12 cellular contexts compared by ENCODE assay signal in genomic region chr9:106868565-106868964, GRCh38. TPM values are rescaled to one million over a fixed set of nuclear protein-coding genes. Genes with fewer than 3 reads are reported as not detected.
DNase-seq lines count a peak whose midpoint lies in the region; ATAC-seq, FAIRE-seq and TF ChIP-seq lines count a peak whose summit lies in the region.
"Had no signal": no experiment of that assay in that cellular context is flagged by ENCODE, and none has a peak within 500 bp of the region (broad histone marks: within the 10 kb centered on the region; RNA-seq: fewer than 3 reads in every experiment).

No MANE protein-coding gene starts in this region.

- H3F3A ChIP-seq in GM23338 (replicated peaks; ENCODE audit: low read depth) = no peaks in the 10 kb centered on the region

- TF ChIP-seq CTCF in GM23338 (conservative IDR thresholded peaks at IDR 0.05; ENCODE audit: low read depth in 2 of 2) (no peak), keratinocyte (optimal IDR thresholded peaks at IDR 0.05 in 1 of 3, IDR thresholded peaks at IDR 0.05 in 1 of 3, conservative IDR thresholded peaks at IDR 0.05 in 1 of 3; ENCODE audit: extremely low read depth in 1 of 3, insufficient read depth in 2 of 3, low read length in 3 of 3) (no peak), sigmoid colon (IDR thresholded peaks at IDR 0.05) (no peak)

- dilution Hi-C loops in keratinocyte (cut with MboI; ENCODE audit: extremely low pct_ligation_motif_present, low sequenced_read_pairs) = loop anchor here (25.0 kb wide), 1 partner anchor 281 kb away; no protein-coding TSS in a partner anchor

- DNase-seq in GM23338 (ENCODE audit: low spot score) = no peak
- DNase-seq in caudate nucleus (lab: John Stamatoyannopoulos, UW) = no peak
- no peak for DNase-seq in keratinocyte (ENCODE audit: low read depth, low spot score)
- DNase-seq in sigmoid colon = no peak
- no peak for DNase-seq in NCI-H1092 treated with DMSO at 0.1 percent for 48 hours (lab: John Stamatoyannopoulos, UW)
- no peak for DNase-seq in Kasumi-1 (lab: John Stamatoyannopoulos, UW)
- DNase-seq: NCI-H2171, OCI-M1, retina had no signal

- peak overlapping the region; percentile 53; the same call in 1 of the 3 replicates for H3K4me3 Mint-ChIP-seq in GM23338
- H3K4me3 Mint-ChIP-seq: IgD-negative memory B cell had no signal

- H3K27ac Mint-ChIP-seq in GM23338 = peak overlapping the region; percentile 60; the same call in 1 of the 2 replicates
- H3K27ac Mint-ChIP-seq: IgD-negative memory B cell had no signal

- no peak for TF ChIP-seq EP300 in sigmoid colon (IDR thresholded peaks at IDR 0.05)

- 46 to 73% methylated on average over 5 of the region's 5 CpGs for WGBS in sigmoid colon, 2 donors

- H3K9ac ChIP-seq in keratinocyte (ENCODE audit: control insufficient read depth, extremely low read depth, insufficient read depth, low read length) = no peak overlapping the region

- H3K27ac ChIP-seq in GM23338 (ENCODE audit: low read depth) = no peak overlapping the region
- H3K27ac ChIP-seq in caudate nucleus (ENCODE audit: low read depth, low read length) = peak overlapping the region; percentile 52
- no peak overlapping the region for H3K27ac ChIP-seq in keratinocyte (ENCODE audit: control insufficient read depth, insufficient read depth, low read length)
- H3K27ac ChIP-seq in sigmoid colon = peak overlapping the region; percentile 67 to 78 (median 76)

- H3K4me1 ChIP-seq in GM23338 (ENCODE audit: insufficient read depth) = peaks cover 82% of the 10 kb centered on the region
- H3K4me1 ChIP-seq in keratinocyte (ENCODE audit: control insufficient read depth, extremely low read depth, insufficient read depth, low read length) = peaks cover 44% of the 10 kb centered on the region
- H3K4me1 ChIP-seq in sigmoid colon = peaks cover 0 to 86% (median 61%) of the 10 kb centered on the region in 4 donors

- H3K79me2 ChIP-seq in GM23338 (replicated peaks; ENCODE audit: insufficient read depth) (peaks cover 100% of the 10 kb centered on the region), keratinocyte (ENCODE audit: control insufficient read depth, insufficient read depth, low read length) (peaks cover 92% of the 10 kb centered on the region)

- H3K27me3 Mint-ChIP-seq in GM23338 (ENCODE audit: insufficient read depth, low read depth, poor library complexity) = peaks cover 6% of the 10 kb centered on the region

- no peaks in the 10 kb centered on the region for H3K9me1 ChIP-seq in keratinocyte (ENCODE audit: control insufficient read depth, extremely low read depth, insufficient read depth, low read length)

- H4K20me1 ChIP-seq in GM23338 (replicated peaks; ENCODE audit: insufficient read depth) = peaks cover 20% of the 10 kb centered on the region; the same call in 1 of the 2 replicates
- no peaks in the 10 kb centered on the region for H4K20me1 ChIP-seq in keratinocyte (ENCODE audit: control insufficient read depth, extremely low read depth, insufficient read depth, low read length)

- H3K27me3 ChIP-seq in GM23338 (ENCODE audit: insufficient read depth) (no peaks in the 10 kb centered on the region), keratinocyte (ENCODE audit: control insufficient read depth, extremely low read depth, insufficient read depth, low read length) (no peaks in the 10 kb centered on the region), sigmoid colon (no peaks in the 10 kb centered on the region)

- FAIRE-seq in keratinocyte (lab: Jason Lieb, UNC) = no peak

- H3K36me3 ChIP-seq in GM23338 (ENCODE audit: insufficient read depth) (no peaks in the 10 kb centered on the region), keratinocyte (ENCODE audit: control insufficient read depth in 2 of 2, extremely low read depth in 1 of 2, insufficient read depth in 2 of 2, low read length in 2 of 2) (no peaks in the 10 kb centered on the region), sigmoid colon (no peaks in the 10 kb centered on the region)

- H3K4me2 ChIP-seq in GM23338 = peak overlapping the region; percentile 94; the same call in 1 of the 2 replicates
- peak overlapping the region; percentile 72 for H3K4me2 ChIP-seq in keratinocyte (ENCODE audit: control insufficient read depth, extremely low read depth, insufficient read depth, low read depth, low read length)

- peaks cover 61% of the 10 kb centered on the region for H3K36me3 Mint-ChIP-seq in GM23338 (ENCODE audit: low read depth)
- H3K36me3 Mint-ChIP-seq: IgD-negative memory B cell had no signal

- H3K9me3 ChIP-seq in keratinocyte (ENCODE audit: control insufficient read depth, low read depth, low read length) = no peaks in the 10 kb centered on the region
- H3K9me3 ChIP-seq in sigmoid colon = no peaks in the 10 kb centered on the region

- no peaks in the 10 kb centered on the region for H3K9me2 ChIP-seq in GM23338 (ENCODE audit: insufficient read depth)

- peaks cover 89% of the 10 kb centered on the region for H3K4me1 Mint-ChIP-seq in GM23338

- H3K9me3 Mint-ChIP-seq in GM23338 = no peaks in the 10 kb centered on the region; the same call in none of the 3 replicates

- no peak overlapping the region for H3K4me3 ChIP-seq in GM23338
- H3K4me3 ChIP-seq in keratinocyte (ENCODE audit: control insufficient read depth in 2 of 3, extremely low read depth in 1 of 3, insufficient read depth in 2 of 3, low read depth in 1 of 3, low read length in 3 of 3) = peak overlapping the region in 2 of 3 experiments; percentile 4 to 48
- H3K4me3 ChIP-seq in sigmoid colon = no peak overlapping the region

- intact Hi-C loops in sigmoid colon (cut with DNase I) = loop anchor here (10.0 kb wide), 4 partner anchors 86 to 584 kb away; no protein-coding TSS in a partner anchor

- ATAC-seq in GM23338 (no peak), GM19324 (IDR thresholded peaks at IDR 0.05; ENCODE audit: low FRiP score, unreplicated experiment) (no peak), GM21528 (IDR thresholded peaks at IDR 0.05; ENCODE audit: low FRiP score, unreplicated experiment) (no peak)

- H2AFZ ChIP-seq in GM23338 = no peak overlapping the region
- no peak overlapping the region for H2AFZ ChIP-seq in keratinocyte (ENCODE audit: control insufficient read depth, low read length)

- TF ChIP-seq POLR2A in sigmoid colon (IDR thresholded peaks at IDR 0.05) = no peak

TF ChIP-seq in GM23338, 12 proteins besides CTCF, POLR2A, EP300 and RAD21 (continues in another document):
- TF ChIP-seq CREB1 (CRISPR knock-in tag; IDR thresholded peaks at IDR 0.05; ENCODE audit: low read depth) (no peak), EZH2 (IDR thresholded peaks at IDR 0.05; ENCODE audit: low read depth, unreplicated experiment) (no peak)

RNA-seq across cellular contexts. Expression of gene ZNF462, which starts 5.6 kb away (rescaled TPM):
- total RNA-seq in GM23338 (2014; rRNA removed; shearing (Covaris generic)) = 87.8 and 101 TPM in 2 replicates
- polyA plus RNA-seq in GM23338 (2016; fragmentation: Nextera tagmentation; extraction: Ambion mirVana) (31.1 and 40.0 TPM in 2 replicates), keratinocyte (6.9 to 9.5 TPM (median 7.8 TPM) in 3 replicates), sigmoid colon (1 to 10 TPM in 2 of 3 donors, under 1 TPM in 1; 0.60 to 6.2 (median 2.5) TPM)
- 7.5 TPM for polyA plus RNA-seq in keratinocyte (2011; ENCODE audit: low read depth)
- polyA plus RNA-seq in keratinocyte (2011; cell fraction: cytosol; rRNA removed) = 7.5 and 7.9 TPM in 2 replicates
- 31.0 and 35.9 TPM in 2 replicates for polyA plus RNA-seq in keratinocyte (2011; cell fraction: nucleus; rRNA removed)
- polyA plus RNA-seq in keratinocyte (2012; ENCODE audit: low replicate concordance) = 3.9 and 10.5 TPM in 2 replicates
- polyA minus RNA-seq in keratinocyte = 28.3 to 79.5 TPM (median 44.0 TPM) in 3 replicates
- polyA minus RNA-seq in keratinocyte (2011; cell fraction: cytosol; rRNA and poly(A)+ RNA removed) = 18.6 TPM
- polyA minus RNA-seq in keratinocyte (2011; cell fraction: nucleus; rRNA and poly(A)+ RNA removed) = 49.9 and 97.1 TPM in 2 replicates
- 10 to 100 TPM; 21.7 to 33.8 (median 25.6) TPM for total RNA-seq in sigmoid colon
- polyA plus RNA-seq: IgD-negative memory B cell had no signal

Comparison
In these comparisons a context has a peak if more than half of its experiments do, and no peak if none do; other contexts are left out.
1. H3K27ac ChIP-seq: peak in caudate nucleus (single experiment) and sigmoid colon (4 of 4); none in GM23338 (single experiment) and keratinocyte (single experiment).
2. H3K4me3 ChIP-seq: peak in keratinocyte (2 of 3); none in GM23338 (single experiment) and sigmoid colon (0 of 4).